ENCODE assay signal across 14 cellular contexts in genomic region chr1:18091660-18092446, GRCh38. TPM values are rescaled to one million over a fixed set of nuclear protein-coding genes. Genes with fewer than 3 reads are reported as not detected.
DNase-seq lines count a peak whose midpoint lies in the region; ATAC-seq lines count a peak whose summit lies in the region.
"Had no signal": no experiment of that assay in that cellular context is flagged by ENCODE, and none has a peak within 500 bp of the region (broad histone marks: within the 10 kb centered on the region; RNA-seq: fewer than 3 reads in every experiment).

No MANE protein-coding gene starts in this region.

- H2AFZ ChIP-seq in trophoblast cell (ENCODE audit: insufficient read depth, low read length, poor library complexity) (no peak overlapping the region), mesenchymal stem cell (ENCODE audit: low read depth, low read length) (no peak overlapping the region)

- H3K4me2 ChIP-seq in trophoblast cell (ENCODE audit: low read length) (no peak overlapping the region), mesenchymal stem cell (ENCODE audit: low read length, poor library complexity, severe bottlenecking) (no peak overlapping the region)

- H3K4me1 ChIP-seq in trophoblast cell (ENCODE audit: control insufficient read depth in 1 of 2, insufficient read depth in 2 of 2, low read length in 2 of 2) = peaks cover 34 to 45% of the 10 kb centered on the region in 2 experiments
- peaks cover 3% of the 10 kb centered on the region for H3K4me1 ChIP-seq in mesenchymal stem cell (ENCODE audit: control insufficient read depth, insufficient read depth, low read depth, low read length)

- DNase-seq in EH (ENCODE audit: low read depth) (peak; percentile 86), MG63 (peak; percentile 85), fibroblast of gingiva (ENCODE audit: low read depth) (peak; percentile 8), trophoblast cell (peak; percentile 19 to 38), mesenchymal stem cell (no peak), epidermal melanocyte (ENCODE audit: insufficient read length, low spot score) (no peak)
- DNase-seq in activated naive CD4-positive, alpha-beta T cell (lab: John Stamatoyannopoulos, UW) = no peak
- DNase-seq: Calu3; naive thymus-derived CD8-positive, alpha-beta T cell; stimulated activated CD8-positive, alpha-beta memory T cell treated with anti-CD3 and anti-CD28 coated beads, Interleukin-4, amount 100 ng/mL, for 48 hours had no signal

- H3K4me3 ChIP-seq in MG63 (no peak overlapping the region), trophoblast cell (ENCODE audit: low read depth, low read length) (no peak overlapping the region), mesenchymal stem cell (ENCODE audit: insufficient read depth in 1 of 2, low read depth in 1 of 2, low read length in 2 of 2) (no peak overlapping the region)
- H3K4me3 ChIP-seq: GM12878 had no signal

- H3K4ac ChIP-seq in trophoblast cell (ENCODE audit: low read depth, low read length) (no peak overlapping the region), mesenchymal stem cell (ENCODE audit: low read depth in 1 of 2, low read length in 2 of 2) (no peak overlapping the region)

- H2AK5ac ChIP-seq in trophoblast cell (ENCODE audit: low read length) (no peak overlapping the region), mesenchymal stem cell (ENCODE audit: low read length, severe bottlenecking) (no peak overlapping the region)

- H2BK5ac ChIP-seq in trophoblast cell (ENCODE audit: low read depth, low read length, poor library complexity) (no peak overlapping the region), mesenchymal stem cell (ENCODE audit: low read depth, low read length, poor library complexity, severe bottlenecking) (no peak overlapping the region)

- H4K8ac ChIP-seq in trophoblast cell (ENCODE audit: low read depth, low read length) = no peak overlapping the region
- H4K8ac ChIP-seq in mesenchymal stem cell (ENCODE audit: low read length) = no peak overlapping the region

- H3K27me3 ChIP-seq in MG63 (no peaks in the 10 kb centered on the region), trophoblast cell (ENCODE audit: insufficient read depth, low read length) (no peaks in the 10 kb centered on the region), mesenchymal stem cell (ENCODE audit: control insufficient read depth in 1 of 2, insufficient read depth in 1 of 2, low read length in 2 of 2) (peaks cover 0 to 67% of the 10 kb centered on the region in 2 experiments)

- H3K18ac ChIP-seq in trophoblast cell (ENCODE audit: low read length) = no peak overlapping the region
- no peak overlapping the region for H3K18ac ChIP-seq in mesenchymal stem cell (ENCODE audit: low read depth in 1 of 2, low read length in 2 of 2)

- no CpG with 5 or more reads among the region's 7 CpGs for WGBS in trophoblast cell (ENCODE audit: extremely low coverage, insufficient coverage, insufficient read length)
- 21% methylated on average over 7 of the region's 7 CpGs for WGBS in mesenchymal stem cell

- H3K9me3 ChIP-seq in MG63 (no peaks in the 10 kb centered on the region), trophoblast cell (ENCODE audit: insufficient read depth, low read depth, low read length) (peaks cover 2% of the 10 kb centered on the region), mesenchymal stem cell (ENCODE audit: control insufficient read depth, low read length) (peaks cover 3% of the 10 kb centered on the region)

- no peak overlapping the region for H4K12ac ChIP-seq in trophoblast cell (ENCODE audit: low read depth, low read length)

- H3K79me1 ChIP-seq in trophoblast cell (ENCODE audit: low read length) = peaks cover 4% of the 10 kb centered on the region
- H3K79me1 ChIP-seq in mesenchymal stem cell (replicated peaks; ENCODE audit: low read length, poor library complexity, severe bottlenecking) = no peaks in the 10 kb centered on the region

- H3K79me2 ChIP-seq in trophoblast cell (ENCODE audit: control insufficient read depth, insufficient read depth, low read length, poor library complexity) = no peaks in the 10 kb centered on the region

- no peak overlapping the region for H2BK15ac ChIP-seq in mesenchymal stem cell (ENCODE audit: low read depth, poor library complexity, severe bottlenecking)

- H3K23ac ChIP-seq in trophoblast cell (ENCODE audit: low read length) (no peak overlapping the region), mesenchymal stem cell (ENCODE audit: low read length in 2 of 2) (no peak overlapping the region)

- no peak for ATAC-seq in GM18861 (IDR thresholded peaks at IDR 0.05; ENCODE audit: unreplicated experiment)
- ATAC-seq: GM12878; naive thymus-derived CD8-positive, alpha-beta T cell had no signal

- H3K9ac ChIP-seq in trophoblast cell (ENCODE audit: low read length) = no peak overlapping the region
- H3K9ac ChIP-seq in mesenchymal stem cell (ENCODE audit: low read length) = no peak overlapping the region

- H3K14ac ChIP-seq in trophoblast cell (ENCODE audit: low read length) = peak overlapping the region; percentile 30
- no peak overlapping the region for H3K14ac ChIP-seq in mesenchymal stem cell (ENCODE audit: low read length in 2 of 2)

- H2BK120ac ChIP-seq in trophoblast cell (ENCODE audit: insufficient read depth, low read length, poor library complexity) = peak overlapping the region; percentile 61
- H2BK120ac ChIP-seq in mesenchymal stem cell (ENCODE audit: low read depth, low read length) = no peak overlapping the region

- H3K27ac ChIP-seq in trophoblast cell (ENCODE audit: low read depth, low read length) (peak overlapping the region; percentile 79), mesenchymal stem cell (ENCODE audit: low read length, poor library complexity, severe bottlenecking) (no peak overlapping the region)
- H3K27ac ChIP-seq: VCaP had no signal

- H2BK12ac ChIP-seq in trophoblast cell (ENCODE audit: low read length) (peak overlapping the region; percentile 56), mesenchymal stem cell (ENCODE audit: low read length in 2 of 2) (no peak overlapping the region)

- H4K91ac ChIP-seq in trophoblast cell (ENCODE audit: low read depth, low read length) = peak overlapping the region; percentile 54
- no peak overlapping the region for H4K91ac ChIP-seq in mesenchymal stem cell (ENCODE audit: low read length)

- H3K36me3 ChIP-seq in MG63 (no peaks in the 10 kb centered on the region), trophoblast cell (ENCODE audit: control insufficient read depth in 1 of 2, insufficient read depth in 2 of 2, low read length in 2 of 2) (no peaks in the 10 kb centered on the region), mesenchymal stem cell (ENCODE audit: control insufficient read depth in 1 of 2, insufficient read depth in 2 of 2, low read depth in 1 of 2, low read length in 2 of 2) (no peaks in the 10 kb centered on the region)

RNA-seq across cellular contexts. Expression of gene IGSF21, which starts 15.7 kb away (rescaled TPM):
- not detected in 2 replicates for total RNA-seq in MG63 (2014; rRNA removed; shearing (Covaris generic); ENCODE audit: low replicate concordance)
- 0.15 and 0.27 TPM in 2 replicates for polyA plus RNA-seq in trophoblast cell (2013)
- not detected for polyA plus RNA-seq in mesenchymal stem cell (2013, experiment 1 of 2)
- polyA plus RNA-seq in mesenchymal stem cell (2013, experiment 2 of 2) = not detected
- total RNA-seq: Calu3; endothelial cell of umbilical vein; GM12878; naive thymus-derived CD8-positive, alpha-beta T cell had no signal
- polyA plus RNA-seq: endothelial cell of umbilical vein; naive thymus-derived CD8-positive, alpha-beta T cell had no signal

Comparison
In these comparisons a context has a peak if more than half of its experiments do, and no peak if none do; other contexts are left out.
1. DNase-seq: peak in EH (single experiment), MG63 (single experiment), fibroblast of gingiva (single experiment) and trophoblast cell (2 of 2); none in mesenchymal stem cell (single experiment), epidermal melanocyte (single experiment) and activated naive CD4-positive, alpha-beta T cell (0 of 4).